ENCODE assay signal across 19 cellular contexts in the genomic region with DNA sequence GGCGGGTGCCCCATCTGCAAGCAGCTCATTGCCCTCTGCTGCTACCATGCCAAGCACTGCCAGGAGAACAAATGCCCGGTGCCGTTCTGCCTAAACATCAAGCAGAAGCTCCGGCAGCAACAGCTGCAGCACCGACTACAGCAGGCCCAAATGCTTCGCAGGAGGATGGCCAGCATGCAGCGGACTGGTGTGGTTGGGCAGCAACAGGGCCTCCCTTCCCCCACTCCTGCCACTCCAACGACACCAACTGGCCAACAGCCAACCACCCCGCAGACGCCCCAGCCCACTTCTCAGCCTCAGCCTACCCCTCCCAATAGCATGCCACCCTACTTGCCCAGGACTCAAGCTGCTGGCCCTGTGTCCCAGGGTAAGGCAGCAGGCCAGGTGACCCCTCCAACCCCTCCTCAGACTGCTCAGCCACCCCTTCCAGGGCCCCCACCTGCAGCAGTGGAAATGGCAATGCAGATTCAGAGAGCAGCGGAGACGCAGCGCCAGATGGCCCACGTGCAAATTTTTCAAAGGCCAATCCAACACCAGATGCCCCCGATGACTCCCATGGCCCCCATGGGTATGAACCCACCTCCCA. TPM values are rescaled to one million over a fixed set of nuclear protein-coding genes. Genes with fewer than 3 reads are reported as not detected.
A peak's percentile ranks its signal among the peaks of the same experiment; 100 is the strongest.
DNase-seq lines count a peak whose midpoint lies in the region; ATAC-seq, FAIRE-seq and TF ChIP-seq lines count a peak whose summit lies in the region.
"Had no signal": no experiment of that assay in that cellular context is flagged by ENCODE, and none has a peak within 500 bp of the region (broad histone marks: within the 10 kb centered on the region; RNA-seq: fewer than 3 reads in every experiment).

No MANE protein-coding gene starts in this region.

- H3K36me3 ChIP-seq in IMR-90 (ENCODE audit: control insufficient read depth, insufficient read depth, low read length) (peaks cover 56% of the 10 kb centered on the region), HepG2 (replicated peaks in 1 of 2; ENCODE audit: control insufficient read depth in 1 of 2, insufficient read depth in 2 of 2, low read length in 2 of 2) (peaks cover 34 to 68% of the 10 kb centered on the region in 2 experiments)

- H3K9ac ChIP-seq in IMR-90 (ENCODE audit: low read depth, low read length) = no peak overlapping the region
- H3K9ac ChIP-seq in HepG2 (ENCODE audit: insufficient read depth, low read depth, low read length) = no peak overlapping the region
- H3K9ac ChIP-seq: GM23248 had no signal

- H3K4me3 ChIP-seq in IMR-90 (ENCODE audit: insufficient read depth, low read depth, low read length) = no peak overlapping the region
- no peak overlapping the region for H3K4me3 ChIP-seq in HepG2 (replicated peaks in 1 of 3; ENCODE audit: insufficient read depth in 1 of 3, low read depth in 2 of 3, low read length in 3 of 3)
- H3K4me3 ChIP-seq: GM23248, PC-9 had no signal

- no peaks in the 10 kb centered on the region for H3K9me3 Mint-ChIP-seq in WTC11
- H3K9me3 Mint-ChIP-seq: CD4-positive, alpha-beta memory T cell had no signal

- H3K79me1 ChIP-seq in IMR-90 (ENCODE audit: low read depth in 1 of 2, low read length in 2 of 2) = peaks cover 0 to 19% of the 10 kb centered on the region in 2 experiments; a peak in 2 of 4 replicates

- no peak overlapping the region for H3K23ac ChIP-seq in IMR-90 (ENCODE audit: low read depth, low read length)

- TF ChIP-seq EP300 in HepG2 (IDR thresholded peaks at IDR 0.05; ENCODE audit: low read depth in 2 of 2, low read length in 2 of 2) (no peak), HepG2 (CRISPR knock-in tag; IDR thresholded peaks at IDR 0.05; ENCODE audit: borderline replicate concordance) (no peak)

- TF ChIP-seq POLR2A in IMR-90 (IDR thresholded peaks at IDR 0.05; ENCODE audit: low read depth, low read length) (no peak), HepG2 (IDR thresholded peaks at IDR 0.05; ENCODE audit: insufficient read depth in 1 of 2, low read depth in 2 of 2, low read length in 2 of 2) (0 out of 4 replicates have a peak, but pooled peaks of 1 of the 2 experiments have one; percentile 11)

- 78% methylated on average over 8 of the region's 15 CpGs; no CpG with 5 or more reads in 1 of the 2 experiments for WGBS in IMR-90 (ENCODE audit: extremely low coverage in 2 of 2, insufficient read length in 1 of 2), 2 experiments
- WGBS in HepG2 (ENCODE audit: low lambda C conversion rate) = 95% methylated on average over 8 of the region's 15 CpGs

- no peaks in the 10 kb centered on the region for H3K9me3 ChIP-seq in IMR-90 (ENCODE audit: control insufficient read depth, insufficient read depth, low read length)
- no peaks in the 10 kb centered on the region for H3K9me3 ChIP-seq in HepG2 (ENCODE audit: low read length)
- H3K9me3 ChIP-seq: BE2C had no signal

- TF ChIP-seq CTCF in IMR-90 (conservative IDR thresholded peaks at IDR 0.05; ENCODE audit: low read depth, low read length) = no peak
- TF ChIP-seq CTCF in WTC11 (IDR thresholded peaks at IDR 0.05) = no peak
- no peak for TF ChIP-seq CTCF in HepG2 (CRISPR knock-in tag; IDR thresholded peaks at IDR 0.05)

- H4K91ac ChIP-seq in IMR-90 (ENCODE audit: insufficient read depth, low read depth, low read length) = no peak overlapping the region

- dilution Hi-C loops in IMR-90 (cut with HindIII; ENCODE audit: low sequenced_read_pairs, unreplicated experiment) = no loop called here

- no peak for DNase-seq in IMR-90
- DNase-seq in WTC11 (ENCODE audit: low spot score) = no peak
- no peak for DNase-seq in HepG2 (ENCODE audit: low spot score)
- peak; percentile 65 for DNase-seq in sciatic nerve (ENCODE audit: low spot score)
- DNase-seq in cerebellum (ENCODE audit: low spot score) = no peak
- no peak for DNase-seq in SKM-1 (lab: John Stamatoyannopoulos, UW; ENCODE audit: unreplicated experiment)
- DNase-seq: BE2C; CD4-positive, alpha-beta memory T cell; DND-41; GDM1; GM23248; KG1; NCI-H1105 treated with DMSO at 0.1 percent for 48 hours; NCI-H187; NCI-H446; PC-9; SHP77 had no signal

- H2AK9ac ChIP-seq in IMR-90 (replicated peaks; ENCODE audit: low read depth, low read length, poor library complexity) = peak overlapping the region; percentile 52

- no peak for TF ChIP-seq RAD21 in IMR-90 (IDR thresholded peaks at IDR 0.05; ENCODE audit: low read length)
- TF ChIP-seq RAD21 in HepG2 (CRISPR knock-in tag; IDR thresholded peaks at IDR 0.05) = no peak

- H3K4ac ChIP-seq in IMR-90 (ENCODE audit: low read depth, low read length) = no peak overlapping the region

- POLR2A ChIA-PET in IMR-90 (lab: Charles Lee; ENCODE audit: unreplicated experiment) = no interaction called here
- POLR2A ChIA-PET in WTC11 (lab: Charles Lee) = no interaction called here
- POLR2A ChIA-PET in HepG2 (lab: Yijun Ruan, JAX) = no interaction called here

- H2BK120ac ChIP-seq in IMR-90 (ENCODE audit: low read depth, low read length) = no peak overlapping the region

- no peaks in the 10 kb centered on the region for H3K79me2 ChIP-seq in HepG2 (ENCODE audit: insufficient read depth, low read length)

- H3K4me1 ChIP-seq in IMR-90 (ENCODE audit: control insufficient read depth, insufficient read depth, low read length) (no peaks in the 10 kb centered on the region; the same call in 1 of the 2 replicates), HepG2 (ENCODE audit: insufficient read depth, low read length) (no peaks in the 10 kb centered on the region)

- H2AFZ ChIP-seq in IMR-90 (replicated peaks; ENCODE audit: low read length, poor library complexity) (no peak overlapping the region), HepG2 (ENCODE audit: low read length) (no peak overlapping the region)
- H2AFZ ChIP-seq: GM23248, PC-9 had no signal

- in situ Hi-C loops in IMR-90 (cut with MboI; ENCODE audit: low sequenced_read_pairs) = no loop called here
- in situ Hi-C loops in HepG2 (cut with HindIII; ENCODE audit: extremely low pct_ligation_motif_present, low pct_unique_long_range_greater_than_20kb) = no loop called here

- H4K8ac ChIP-seq in IMR-90 (ENCODE audit: low read depth in 2 of 2, low read length in 2 of 2) = no peak overlapping the region

- intact Hi-C loops in IMR-90 (cut with micrococcal nuclease) (no loop called here), HepG2 (cut with micrococcal nuclease; ENCODE audit: unreplicated experiment) (no loop called here), sciatic nerve (cut with DNase I) (no loop called here)

- H4K20me1 ChIP-seq in IMR-90 (ENCODE audit: insufficient read depth, low read length) = peaks cover 13% of the 10 kb centered on the region; the same call in 1 of the 2 replicates
- H4K20me1 ChIP-seq in HepG2 (ENCODE audit: insufficient read depth, low read length) = no peaks in the 10 kb centered on the region

- H3K27ac ChIP-seq in IMR-90 (ENCODE audit: insufficient read depth, low read length) (no peak overlapping the region), HepG2 (ENCODE audit: extremely low read length, insufficient read depth, low read length) (no peak overlapping the region)
- H3K27ac ChIP-seq: GM23248, PC-9 had no signal

- no peak overlapping the region for H2BK15ac ChIP-seq in IMR-90 (ENCODE audit: low read depth, low read length)

- CTCF ChIA-PET in IMR-90 (lab: Yijun Ruan, JAX) = no interaction called here
- CTCF ChIA-PET in WTC11 (lab: Charles Lee) = no interaction called here
- CTCF ChIA-PET in HepG2 (lab: Yijun Ruan, JAX; ENCODE audit: low intra/inter-chr PET ratio, low total read pairs) = no interaction called here

- H3K27me3 Mint-ChIP-seq in WTC11 (ENCODE audit: low read depth) = no peaks in the 10 kb centered on the region
- H3K27me3 Mint-ChIP-seq: CD4-positive, alpha-beta memory T cell had no signal

- no peak overlapping the region for H3K27ac Mint-ChIP-seq in WTC11

- no peak overlapping the region for H2AK5ac ChIP-seq in IMR-90 (ENCODE audit: low read depth, low read length)

- no peak overlapping the region for H2BK5ac ChIP-seq in IMR-90 (ENCODE audit: low read depth, low read length, poor library complexity, severe bottlenecking)

- no peak for FAIRE-seq in HepG2 (lab: Jason Lieb, UNC)
- FAIRE-seq: HTR-8/SVneo had no signal

- H2BK20ac ChIP-seq in IMR-90 (ENCODE audit: low read depth, low read length) = no peak overlapping the region

- H3K4me1 Mint-ChIP-seq in WTC11 = peaks cover 10% of the 10 kb centered on the region

- peaks cover 73% of the 10 kb centered on the region for H3K36me3 Mint-ChIP-seq in WTC11

- no peak overlapping the region for H3K14ac ChIP-seq in IMR-90 (replicated peaks; ENCODE audit: low read depth, low read length)

- H4K5ac ChIP-seq in IMR-90 (ENCODE audit: low read depth, low read length) = no peak overlapping the region

- BruUV-seq in IMR-90 (replicated peaks; lab: Mats Ljungman, UMichigan) (no TSS peak), HepG2 (replicated peaks; lab: Mats Ljungman, UMichigan) (TSS peak; percentile 15)

- H3K4me2 ChIP-seq in IMR-90 (ENCODE audit: low read depth, low read length) (no peak overlapping the region), HepG2 (ENCODE audit: low read depth, low read length) (no peak overlapping the region)
- H3K4me2 ChIP-seq: PC-9 had no signal

- no peaks in the 10 kb centered on the region for H3K27me3 ChIP-seq in IMR-90 (ENCODE audit: control insufficient read depth, insufficient read depth, low read length)
- H3K27me3 ChIP-seq in HepG2 (ENCODE audit: control insufficient read depth in 1 of 2, insufficient read depth in 2 of 2, low read length in 2 of 2) = no peaks in the 10 kb centered on the region
- H3K27me3 ChIP-seq: BE2C had no signal

- H3K56ac ChIP-seq in IMR-90 (ENCODE audit: extremely low read depth, insufficient read depth, low read length) = no peak overlapping the region

- no peak overlapping the region for H3K18ac ChIP-seq in IMR-90 (ENCODE audit: low read depth, low read length)

- peaks cover 8% of the 10 kb centered on the region; the same call in 1 of the 2 replicates for H3K9me1 ChIP-seq in IMR-90 (ENCODE audit: insufficient read depth, low read length)

- ATAC-seq in IMR-90 (ENCODE audit: low read depth) = no peak
- ATAC-seq in WTC11 = no peak
- ATAC-seq in HepG2 = peak; percentile 9; the same call in 1 of the 3 replicates
- peak; percentile 42 for ATAC-seq in sciatic nerve
- ATAC-seq in HG02678 (IDR thresholded peaks at IDR 0.05; ENCODE audit: unreplicated experiment) = no peak

- no peak overlapping the region for H3K4me3 Mint-ChIP-seq in WTC11
- H3K4me3 Mint-ChIP-seq: CD4-positive, alpha-beta memory T cell had no signal

RNA-seq across cellular contexts. Expression of a gene that starts 28.0 kb away (rescaled TPM):
- total RNA-seq in IMR-90 (2012; rRNA removed) = 20.8 and 25.1 TPM in 2 replicates
- polyA plus RNA-seq in IMR-90 (2012; rRNA removed) = 20.6 and 23.2 TPM in 2 replicates
- polyA plus RNA-seq in IMR-90 (2012; cell fraction: cytosol; rRNA removed) = 15.5 and 19.2 TPM in 2 replicates
- 20.6 and 31.5 TPM in 2 replicates for polyA plus RNA-seq in IMR-90 (2012; cell fraction: nucleus; rRNA removed; ENCODE audit: low replicate concordance)
- 25.2 to 28.0 TPM (median 25.6 TPM) in 3 replicates for total RNA-seq in WTC11 (2021)
- 33.7 and 37.6 TPM in 2 replicates for total RNA-seq in HepG2 (2016; rRNA removed; fragmentation: Illumina TruSeq; extraction: Trizol)
- total RNA-seq in HepG2 (2016; cell fraction: cytosol; rRNA removed; fragmentation: Illumina TruSeq; extraction: Trizol; ENCODE audit: low read depth) = 2.0 and 2.6 TPM in 2 replicates
- 33.9 and 35.3 TPM in 2 replicates for total RNA-seq in HepG2 (2016; cell fraction: insoluble cytoplasmic fraction; rRNA removed; fragmentation: Illumina TruSeq; extraction: Trizol)
- 9.5 and 10.0 TPM in 2 replicates for total RNA-seq in HepG2 (2016; cell fraction: membrane; rRNA removed; fragmentation: Illumina TruSeq; extraction: Trizol)
- 18.8 and 19.9 TPM in 2 replicates for total RNA-seq in HepG2 (2016; cell fraction: nucleus; rRNA removed; fragmentation: Illumina TruSeq; extraction: Trizol)
- polyA plus RNA-seq in HepG2 (2011; rRNA removed) = 13.8 and 15.2 TPM in 2 replicates
- 11.1 and 12.2 TPM in 2 replicates for polyA plus RNA-seq in HepG2 (2011; cell fraction: cytosol; rRNA removed)
- polyA plus RNA-seq in HepG2 (2011; cell fraction: nucleus; rRNA removed) = 22.6 and 24.9 TPM in 2 replicates
- 8.5 and 9.8 TPM in 2 replicates for polyA plus RNA-seq in HepG2 (2012)
- 1.4 and 1.9 TPM in 2 replicates for polyA plus RNA-seq in HepG2 (2016; cell fraction: cytosol; fragmentation: Illumina TruSeq; extraction: Trizol; ENCODE audit: low read depth)
- 23.7 and 29.8 TPM in 2 replicates for polyA plus RNA-seq in HepG2 (2016; cell fraction: insoluble cytoplasmic fraction; fragmentation: Illumina TruSeq; extraction: Trizol; ENCODE audit: low read depth)
- polyA plus RNA-seq in HepG2 (2016; cell fraction: membrane; fragmentation: Illumina TruSeq; extraction: Trizol; ENCODE audit: low read depth) = 4.5 and 4.6 TPM in 2 replicates
- 29.0 and 31.3 TPM in 2 replicates for polyA plus RNA-seq in HepG2 (2016; cell fraction: nucleus; fragmentation: Illumina TruSeq; extraction: Trizol; ENCODE audit: insufficient read depth, low read depth)
- 21.4 and 43.9 TPM in 2 replicates for polyA minus RNA-seq in HepG2 (2011; rRNA and poly(A)+ RNA removed; ENCODE audit: low replicate concordance)
- 8.2 and 8.3 TPM in 2 replicates for polyA minus RNA-seq in HepG2 (2011; cell fraction: cytosol; rRNA and poly(A)+ RNA removed)
- 10.6 and 11.2 TPM in 2 replicates for polyA minus RNA-seq in HepG2 (2011; cell fraction: nucleus; rRNA and poly(A)+ RNA removed)
- 18.1 TPM for total RNA-seq in sciatic nerve
- total RNA-seq in cerebellum = 16.6 TPM

Comparison
In these comparisons a context has a peak if more than half of its experiments do, and no peak if none do; other contexts are left out.
1. ATAC-seq: peak in HepG2 (single experiment) and sciatic nerve (single experiment); none in IMR-90 (single experiment), WTC11 (single experiment) and HG02678 (single experiment).